Comparison of ENCODE assay signal across 1 cellular context in genomic region chr16:3304370-3304769, GRCh38.
TF ChIP-seq lines count a peak whose summit lies in the region.

No MANE protein-coding gene starts in this region.

TF ChIP-seq in GM12878, 131 proteins besides CTCF, POLR2A, EP300 and RAD21:
- TF ChIP-seq FOXM1 (IDR thresholded peaks at IDR 0.05; ENCODE audit: low read depth, low read length) (no peak), LARP7 (IDR thresholded peaks at IDR 0.05) (no peak), ZNF24 (IDR thresholded peaks at IDR 0.05) (no peak), CHD4 (IDR thresholded peaks at IDR 0.05) (no peak), RB1 (IDR thresholded peaks at IDR 0.05; ENCODE audit: borderline replicate concordance) (no peak), SMAD1 (IDR thresholded peaks at IDR 0.05; ENCODE audit: low read depth, partially characterized antibody) (no peak), HDGF (IDR thresholded peaks at IDR 0.05) (no peak), GATAD2B (conservative IDR thresholded peaks at IDR 0.05; ENCODE audit: low read depth) (no peak), ZNF207 (IDR thresholded peaks at IDR 0.05; ENCODE audit: borderline replicate concordance) (no peak)
